In the genomic region with DNA sequence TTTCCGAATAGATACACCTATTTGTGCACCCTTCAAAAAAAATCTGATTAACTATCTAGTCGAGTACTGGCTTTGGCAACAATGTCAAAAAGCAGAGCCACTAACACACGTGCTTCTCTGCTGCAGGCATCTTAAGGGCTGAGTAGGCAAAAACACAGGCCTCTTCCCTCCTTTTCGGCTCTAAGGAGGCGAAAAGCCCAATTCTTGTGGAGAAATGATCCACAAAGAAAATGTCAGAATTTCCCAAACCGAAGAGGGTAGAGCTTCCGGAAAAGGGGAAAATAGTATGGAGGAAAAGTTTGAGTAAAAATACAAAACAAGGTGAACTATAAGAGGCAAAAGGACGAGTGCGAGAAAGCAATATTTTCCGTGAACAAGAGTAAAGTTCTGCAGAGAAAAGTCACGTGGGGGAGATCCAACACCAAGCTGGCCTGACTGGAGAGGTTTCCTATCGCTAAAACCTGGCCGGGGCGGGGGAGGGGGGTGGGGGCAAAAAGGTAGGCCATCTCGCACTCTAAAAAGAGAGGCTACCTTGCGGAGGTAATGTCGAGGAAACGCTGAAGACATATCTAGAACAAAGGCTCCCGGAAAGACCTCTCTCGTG, we compare ENCODE assay signal across 7 cellular contexts. TPM values are rescaled to one million over a fixed set of nuclear protein-coding genes. Genes with fewer than 3 reads are reported as not detected.
A peak's percentile ranks its signal among the peaks of the same experiment; 100 is the strongest.
DNase-seq lines count a peak whose midpoint lies in the region; ATAC-seq and TF ChIP-seq lines count a peak whose summit lies in the region.

No MANE protein-coding gene starts in this region.

- TF ChIP-seq CTCF in gastrocnemius medialis (IDR thresholded peaks at IDR 0.05 in 4 of 5, conservative IDR thresholded peaks at IDR 0.05 in 1 of 5): no peak

- in situ Hi-C loops in gastrocnemius medialis (cut with MboI; ENCODE audit: low sequenced_read_pairs in 4 of 4): no loop called here

- ATAC-seq in GM21390 (IDR thresholded peaks at IDR 0.05; ENCODE audit: unreplicated experiment) (peak; percentile 18), right cardiac atrium (peak; percentile 4 to 50), gastrocnemius medialis (peak; percentile 44 to 57)

- no peaks in the 10 kb centered on the region for H3K9me3 ChIP-seq in right cardiac atrium (ENCODE audit: control insufficient read depth, low read length)
- no peaks in the 10 kb centered on the region for H3K9me3 ChIP-seq in gastrocnemius medialis

- H3K27me3 ChIP-seq in right cardiac atrium (ENCODE audit: control insufficient read depth, insufficient read depth) (no peaks in the 10 kb centered on the region), gastrocnemius medialis (no peaks in the 10 kb centered on the region)

- CTCF ChIA-PET in activated naive CD4-positive, alpha-beta T cell treated with anti-CD3 and anti-CD28 coated beads, Interleukin-2, amount 10 ng/mL, durations not matched to agents 7 days and 5 days (lab: Charles Lee): interaction anchor here (0.9 to 1.5 kb wide), 3 partner anchors 8 to 28 kb away, joined by 3 to 7 read pairs (median 3); no protein-coding TSS in a partner anchor

- peak overlapping the region; percentile 99 for H3K27ac Mint-ChIP-seq in activated naive CD4-positive, alpha-beta T cell treated with anti-CD3 and anti-CD28 coated beads, Interleukin-2, amount 10 ng/mL, durations not matched to agents 7 days and 5 days

- H3K27ac ChIP-seq in right cardiac atrium (ENCODE audit: low read length): peak overlapping the region; percentile 92
- H3K27ac ChIP-seq in gastrocnemius medialis: peak overlapping the region; percentile 86 to 91 (median 89)

- peaks cover 0 to 28% of the 10 kb centered on the region in 2 donors for H3K36me3 ChIP-seq in gastrocnemius medialis

- peaks cover 34% of the 10 kb centered on the region for H3K4me1 Mint-ChIP-seq in activated naive CD4-positive, alpha-beta T cell treated with anti-CD3 and anti-CD28 coated beads, Interleukin-2, amount 10 ng/mL, durations not matched to agents 7 days and 5 days

- no peak for TF ChIP-seq POLR2A in gastrocnemius medialis (IDR thresholded peaks at IDR 0.05)

- H3K4me1 ChIP-seq in right cardiac atrium (ENCODE audit: control insufficient read depth, insufficient read depth, low read length): no peaks in the 10 kb centered on the region
- H3K4me1 ChIP-seq in gastrocnemius medialis: peaks cover 18 to 20% of the 10 kb centered on the region in 2 donors

- peak overlapping the region; percentile 99 for H3K4me3 Mint-ChIP-seq in activated naive CD4-positive, alpha-beta T cell treated with anti-CD3 and anti-CD28 coated beads, Interleukin-2, amount 10 ng/mL, durations not matched to agents 7 days and 5 days

- intact Hi-C loops in right cardiac atrium (cut with DNase I) (no loop called here), gastrocnemius medialis (cut with DNase I; ENCODE audit: low total_unique reads) (no loop called here)

- peak; percentile 55 for DNase-seq in DMS79 treated with DMSO at 0.1 percent for 48 hours (lab: John Stamatoyannopoulos, UW)
- peak; percentile 15 for DNase-seq in LoVo (ENCODE audit: low spot score)
- peak; percentile 30 for DNase-seq in activated naive CD4-positive, alpha-beta T cell treated with anti-CD3 and anti-CD28 coated beads, Interleukin-2, amount 10 ng/mL, durations not matched to agents 7 days and 5 days
- DNase-seq in right cardiac atrium: no peak
- DNase-seq in gastrocnemius medialis: peak; percentile 2 to 15
- no peak for DNase-seq in middle frontal gyrus (ENCODE audit: extremely low spot score, low spot score)

- peaks cover 2% of the 10 kb centered on the region for H3K9me3 Mint-ChIP-seq in activated naive CD4-positive, alpha-beta T cell treated with anti-CD3 and anti-CD28 coated beads, Interleukin-2, amount 10 ng/mL, durations not matched to agents 7 days and 5 days

- peak overlapping the region; percentile 97 for H3K4me3 ChIP-seq in right cardiac atrium (ENCODE audit: low read length)
- H3K4me3 ChIP-seq in gastrocnemius medialis: peak overlapping the region; percentile 74 to 98 (median 84)

- H3K36me3 Mint-ChIP-seq in activated naive CD4-positive, alpha-beta T cell treated with anti-CD3 and anti-CD28 coated beads, Interleukin-2, amount 10 ng/mL, durations not matched to agents 7 days and 5 days: peaks cover 29% of the 10 kb centered on the region

- under 1% methylated on average over 20 of the region's 20 CpGs for WGBS in right cardiac atrium

- H3K27me3 Mint-ChIP-seq in activated naive CD4-positive, alpha-beta T cell treated with anti-CD3 and anti-CD28 coated beads, Interleukin-2, amount 10 ng/mL, durations not matched to agents 7 days and 5 days: peaks cover 10% of the 10 kb centered on the region

RNA-seq across cellular contexts. Expression of a gene that starts 0.6 kb away (rescaled TPM):
- total RNA-seq in right cardiac atrium: 10 to 100 TPM; 58.2 to 67.1 (median 59.9) TPM
- polyA plus RNA-seq in right cardiac atrium: 45.9 TPM
- total RNA-seq in gastrocnemius medialis: 10 to 100 TPM; 20.5 to 66.5 (median 24.1) TPM

RNA-seq across cellular contexts. Expression of a gene that starts 32.7 kb away (rescaled TPM):
- total RNA-seq in right cardiac atrium (1 to 10 TPM in 3 of 4 donors, under 1 TPM in 1; 0.45 to 3.8 (median 1.5) TPM), gastrocnemius medialis (1 to 10 TPM in 1 of 4 donors, under 1 TPM in 2, not detected in 1; 0.12 to 1.5 (median 0.29) TPM)
- 1.3 TPM for polyA plus RNA-seq in right cardiac atrium

Comparison
In these comparisons a context has a peak if more than half of its experiments do, and no peak if none do; other contexts are left out.
1. DNase-seq: peak in DMS79 treated with DMSO at 0.1 percent for 48 hours (single experiment), LoVo (single experiment), activated naive CD4-positive, alpha-beta T cell treated with anti-CD3 and anti-CD28 coated beads, Interleukin-2, amount 10 ng/mL, durations not matched to agents 7 days and 5 days (single experiment) and gastrocnemius medialis (2 of 2); none in right cardiac atrium (0 of 3) and middle frontal gyrus (single experiment).
2. Peak in every context shown above with its lines, with median percentiles within 50 percentile points of each other: ATAC-seq.